In the genomic region with DNA sequence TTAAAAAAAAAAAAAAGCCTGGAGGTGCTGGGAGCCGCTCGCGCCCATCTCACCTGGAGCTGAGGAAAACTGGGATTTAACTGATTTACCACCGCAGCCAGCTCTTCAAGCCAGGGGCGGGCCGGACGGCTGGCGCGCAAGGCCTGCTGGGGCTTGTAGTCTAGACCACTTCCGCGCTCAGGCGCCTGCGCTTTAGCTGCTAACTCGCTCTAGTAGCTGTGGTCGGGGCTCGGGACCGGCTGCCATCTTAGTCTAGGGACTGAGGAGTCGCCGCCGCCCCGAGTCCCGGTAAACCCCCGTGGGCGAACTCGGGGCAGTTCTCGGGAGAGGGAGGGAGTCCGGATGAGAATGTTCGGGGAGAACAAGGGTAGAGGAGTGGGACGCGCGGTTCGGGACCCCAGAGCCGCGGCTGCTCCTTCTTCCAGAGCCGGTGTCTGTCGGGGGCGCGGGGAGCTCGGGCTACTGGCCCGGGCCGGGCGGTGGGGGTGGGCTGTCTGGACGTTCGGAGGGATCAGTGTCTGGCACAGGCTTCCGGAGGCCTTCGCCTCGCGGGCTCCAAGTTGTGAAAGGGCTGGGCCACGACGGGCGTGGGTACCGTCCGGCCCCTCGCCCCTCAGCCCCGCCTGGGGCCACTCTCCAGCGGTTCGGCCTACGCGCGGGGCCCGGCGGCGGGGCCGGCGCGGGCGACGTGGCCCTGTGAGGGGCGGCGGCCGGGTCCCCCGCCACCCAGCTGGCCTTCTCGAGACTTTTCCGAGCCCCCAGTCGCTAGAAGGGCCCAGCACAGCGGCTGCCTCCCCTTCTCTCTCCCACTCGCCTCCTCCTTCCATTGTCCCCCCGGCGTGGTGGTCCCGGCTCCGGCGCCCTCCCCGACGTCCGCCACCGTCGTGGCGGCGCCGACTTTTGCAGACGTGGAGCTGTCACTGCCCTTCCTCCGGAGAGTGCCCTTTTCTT, we compare ENCODE assay signal across 8 cellular contexts. TPM values are rescaled to one million over a fixed set of nuclear protein-coding genes. Genes with fewer than 3 reads are reported as not detected.
DNase-seq lines count a peak whose midpoint lies in the region; TF ChIP-seq lines count a peak whose summit lies in the region.

A gene (plus strand): TSS at position 212 of the 951 bp plus-strand sequence. CDS start 30,539 bp downstream, outside the sequence.

- H3K27ac ChIP-seq in H9 (ENCODE audit: insufficient read length, low read depth, low read length) (no peak within 1 kb of the TSS), stomach smooth muscle (ENCODE audit: low read length) (peak within 1 kb of the TSS; percentile 76)

- no peak for TF ChIP-seq CTCF in H9 (conservative IDR thresholded peaks at IDR 0.05)
- no peak for TF ChIP-seq CTCF in fibroblast of villous mesenchyme (IDR thresholded peaks at IDR 0.05; ENCODE audit: insufficient read depth, low read depth, low read length)
- no peak for TF ChIP-seq CTCF in neural crest cell (conservative IDR thresholded peaks at IDR 0.05)

- no peak within 1 kb of the TSS for H3K4ac ChIP-seq in H9 (ENCODE audit: low read depth, low read length)

- H2AFZ ChIP-seq in H9 (ENCODE audit: low read length), result peak within 1 kb of the TSS; percentile 89

- no peaks in the 10 kb centered on the region for H3K9me3 ChIP-seq in H9 (ENCODE audit: control insufficient read depth, low read depth, low read length)
- H3K9me3 ChIP-seq in MG63, result no peaks in the 10 kb centered on the region
- no peaks in the 10 kb centered on the region for H3K9me3 ChIP-seq in stomach smooth muscle (ENCODE audit: control insufficient read depth in 2 of 2, low read length in 2 of 2)

- H2BK15ac ChIP-seq in H9 (ENCODE audit: low read depth, low read length), result no peak within 1 kb of the TSS

- H3K56ac ChIP-seq in H9 (ENCODE audit: insufficient read length, low read depth, low read length), result no peak within 1 kb of the TSS

- H3K9ac ChIP-seq in H9 (ENCODE audit: extremely low read depth, insufficient read length, low read length) (peak within 1 kb of the TSS; percentile 76), stomach smooth muscle (ENCODE audit: low read length in 2 of 2) (peak within 1 kb of the TSS; percentile 83 to 90)

- H2AK5ac ChIP-seq in H9 (ENCODE audit: insufficient read length, low read length), result no peak within 1 kb of the TSS

- H4K5ac ChIP-seq in H9 (ENCODE audit: insufficient read length, low read depth, low read length), result no peak within 1 kb of the TSS

- WGBS in H9 (ENCODE audit: extremely low coverage, insufficient read length, low lambda C conversion rate), result no CpG with 5 or more reads among the region's 92 CpGs

- peak within 1 kb of the TSS; percentile 57 for H3K4me2 ChIP-seq in H9 (ENCODE audit: insufficient read depth, insufficient read length, low read length)

- DNase-seq in ELR (ENCODE audit: low read depth) (peak; percentile 99), H9 (peak; percentile 97), MG63 (peak; percentile 95), SHP77 treated with DMSO at 0.1 percent for 48 hours (lab: John Stamatoyannopoulos, UW) (peak; percentile 84), activated gamma-delta T cell (lab: John Stamatoyannopoulos, UW) (peak; percentile 79), fibroblast of villous mesenchyme (ENCODE audit: low read depth) (peak; percentile 97), neural crest cell (ENCODE audit: low read depth, low spot score) (peak; percentile 97)

- peaks cover 3% of the 10 kb centered on the region for H3K27me3 Mint-ChIP-seq in H9 (ENCODE audit: low read depth)
- H3K27me3 Mint-ChIP-seq in neural crest cell (ENCODE audit: low read depth), result no peaks in the 10 kb centered on the region

- no peak within 1 kb of the TSS for H4K8ac ChIP-seq in H9 (replicated peaks; ENCODE audit: insufficient read length, low read depth, low read length)

- H4K20me1 ChIP-seq in H9 (ENCODE audit: control insufficient read depth, insufficient read depth, insufficient read length), result no peaks in the 10 kb centered on the region

- peaks cover 19% of the 10 kb centered on the region; the same call in 1 of the 2 replicates for H3K79me2 ChIP-seq in H9 (ENCODE audit: insufficient read depth, low read length)

- peaks cover 8% of the 10 kb centered on the region for H3K79me1 ChIP-seq in H9 (ENCODE audit: insufficient read depth, low read depth, low read length, poor library complexity, severe bottlenecking)

- H3K9me3 Mint-ChIP-seq in H9 (no peaks in the 10 kb centered on the region; a peak in 1 of 5 replicates), neural crest cell (no peaks in the 10 kb centered on the region)

- no peak within 1 kb of the TSS for H2BK12ac ChIP-seq in H9 (ENCODE audit: insufficient read length, low read depth, low read length)

- no peaks in the 10 kb centered on the region for H3K27me3 ChIP-seq in H9 (ENCODE audit: insufficient read depth, low read length)
- H3K27me3 ChIP-seq in MG63, result no peaks in the 10 kb centered on the region
- no peaks in the 10 kb centered on the region for H3K27me3 ChIP-seq in stomach smooth muscle (ENCODE audit: control insufficient read depth in 1 of 2, insufficient read depth in 2 of 2, low read length in 2 of 2)

- peaks cover 6% of the 10 kb centered on the region for H3K23me2 ChIP-seq in H9 (ENCODE audit: insufficient read length, low read depth, low read length, poor library complexity, severe bottlenecking)

- H3K4me3 ChIP-seq in MG63 (peak within 1 kb of the TSS; percentile 62), fibroblast of villous mesenchyme (ENCODE audit: low read depth, low read length) (peak within 1 kb of the TSS; percentile 89), stomach smooth muscle (ENCODE audit: low read length in 2 of 2) (peak within 1 kb of the TSS; percentile 72 to 84)

- peak within 1 kb of the TSS; percentile 98 to 99 for H3K4me3 Mint-ChIP-seq in H9
- H3K4me3 Mint-ChIP-seq in neural crest cell, result peak within 1 kb of the TSS; percentile 98

- H3K36me3 Mint-ChIP-seq in H9 (ENCODE audit: insufficient read depth in 1 of 3, low read depth in 3 of 3) (peaks cover 5 to 10% (median 6%) of the 10 kb centered on the region in 3 experiments; a peak in 5 of 7 replicates), neural crest cell (ENCODE audit: low read depth) (peaks cover 9% of the 10 kb centered on the region)

- no peak within 1 kb of the TSS for H3T11ph ChIP-seq in H9 (ENCODE audit: low read length)

- H3K4me1 Mint-ChIP-seq in H9, result peaks cover 22 to 24% of the 10 kb centered on the region in 2 experiments
- H3K4me1 Mint-ChIP-seq in neural crest cell, result peaks cover 42% of the 10 kb centered on the region

- peak within 1 kb of the TSS; percentile 88 to 99 (median 99) for H3K27ac Mint-ChIP-seq in H9
- H3K27ac Mint-ChIP-seq in neural crest cell (ENCODE audit: unreplicated experiment), result peak within 1 kb of the TSS; percentile 98

- H3K23ac ChIP-seq in H9 (ENCODE audit: insufficient read length, low read depth, low read length), result no peak within 1 kb of the TSS

- no peak within 1 kb of the TSS for H2BK20ac ChIP-seq in H9 (ENCODE audit: low read depth, low read length, poor library complexity, severe bottlenecking)

- no peak within 1 kb of the TSS for H4K91ac ChIP-seq in H9 (ENCODE audit: insufficient read length, low read depth, low read length)

- H3K36me3 ChIP-seq in MG63, result peaks cover 12% of the 10 kb centered on the region
- no peaks in the 10 kb centered on the region for H3K36me3 ChIP-seq in stomach smooth muscle (ENCODE audit: control insufficient read depth in 2 of 2, insufficient read depth in 2 of 2, low read length in 2 of 2)

- peak within 1 kb of the TSS; percentile 95; the same call in 1 of the 2 replicates for H3K14ac ChIP-seq in H9 (ENCODE audit: insufficient read depth, low read length)

- H3K4me1 ChIP-seq in H9 (ENCODE audit: insufficient read depth, low read length) (peaks cover 3% of the 10 kb centered on the region; the same call in 1 of the 2 replicates), stomach smooth muscle (ENCODE audit: control insufficient read depth, insufficient read depth, low read length) (peaks cover 21% of the 10 kb centered on the region)

- no peak within 1 kb of the TSS for H2BK5ac ChIP-seq in H9 (ENCODE audit: insufficient read length, low read length)

- peak within 1 kb of the TSS; percentile 91 for H3K18ac ChIP-seq in H9 (ENCODE audit: insufficient read length, low read depth, low read length)

- H2BK120ac ChIP-seq in H9 (ENCODE audit: low read depth, low read length, poor library complexity, severe bottlenecking), result no peak within 1 kb of the TSS

RNA-seq across cellular contexts. Expression of the gene that starts here (rescaled TPM):
- total RNA-seq in H9 (2021) (55.9 and 56.9 TPM in 2 replicates), fibroblast of villous mesenchyme (88.9 and 101 TPM in 2 replicates), neural crest cell (68.6 and 69.3 TPM in 2 replicates)
- total RNA-seq in MG63 (2014; rRNA removed; shearing (Covaris generic); ENCODE audit: low replicate concordance), result 26.2 and 47.8 TPM in 2 replicates
